Comparison of ENCODE assay signal across 13 cellular contexts in the genomic region with DNA sequence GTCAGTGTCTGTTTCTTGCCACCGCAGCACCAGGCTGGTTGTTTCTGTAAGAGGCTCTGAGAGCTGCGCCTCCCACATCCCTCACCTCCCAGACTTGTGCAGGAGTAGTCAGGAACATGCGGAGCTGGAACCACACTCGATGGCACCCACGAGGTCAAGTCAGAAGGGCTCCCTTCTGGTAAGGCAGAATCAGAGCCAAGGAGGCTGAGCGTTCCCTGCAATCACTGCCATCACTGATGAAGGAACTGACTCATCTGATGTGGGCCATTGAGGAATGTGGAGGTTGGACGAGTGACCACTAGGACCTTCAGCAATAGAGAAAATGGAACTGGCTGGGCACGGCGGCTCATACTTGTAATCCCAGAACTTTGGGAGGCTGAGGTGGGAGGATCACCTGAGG. TPM values are rescaled to one million over a fixed set of nuclear protein-coding genes. Genes with fewer than 3 reads are reported as not detected.
DNase-seq lines count a peak whose midpoint lies in the region; ATAC-seq, FAIRE-seq and TF ChIP-seq lines count a peak whose summit lies in the region.
"Had no signal": no experiment of that assay in that cellular context is flagged by ENCODE, and none has a peak within 500 bp of the region (broad histone marks: within the 10 kb centered on the region; RNA-seq: fewer than 3 reads in every experiment).

No MANE protein-coding gene starts in this region.

- no peak for FAIRE-seq in kidney (lab: Jason Lieb, UNC)

- H3K4me3 ChIP-seq in fibroblast of pulmonary artery (replicated peaks; ENCODE audit: low read depth, low read length): no peak overlapping the region
- no peak overlapping the region for H3K4me3 ChIP-seq in skin epidermis
- H3K4me3 ChIP-seq in kidney (ENCODE audit: low read length in 2 of 2): no peak overlapping the region
- H3K4me3 ChIP-seq: prostate gland had no signal

- DNase-seq in GM04504 (ENCODE audit: low read depth) (peak; percentile 62), fibroblast of pulmonary artery (ENCODE audit: low read depth) (peak; percentile 85), T-helper 1 cell (no peak), kidney (no peak)
- DNase-seq in activated naive CD8-positive, alpha-beta T cell treated with anti-CD3 and anti-CD28 coated beads, Interleukin-2, amount 10 ng/mL, durations not matched to agents 7 days and 5 days: peak; percentile 22
- DNase-seq: activated naive CD4-positive, alpha-beta T cell treated with anti-CD3 and anti-CD28 coated beads for 36 hours; CD8-positive, alpha-beta T cell; left ventricle myocardium superior had no signal

- H3K36me3 ChIP-seq in kidney (ENCODE audit: control insufficient read depth in 1 of 2, insufficient read depth in 2 of 2, low read length in 2 of 2): no peaks in the 10 kb centered on the region
- H3K36me3 ChIP-seq: prostate gland had no signal

- H3K27ac ChIP-seq in skin epidermis: peak overlapping the region in 13 of 21 experiments; percentile 34 to 90 (median 76)
- H3K27ac ChIP-seq in kidney (ENCODE audit: low read depth in 2 of 2, low read length in 2 of 2): peak overlapping the region in 1 of 2 donors; percentile 16
- H3K27ac ChIP-seq: epithelial cell of prostate had no signal

- no peaks in the 10 kb centered on the region for H3K9me3 ChIP-seq in kidney (ENCODE audit: control insufficient read depth in 1 of 2, low read length in 2 of 2)
- H3K9me3 ChIP-seq: prostate gland had no signal

- peaks cover 38% of the 10 kb centered on the region for H3K4me1 Mint-ChIP-seq in activated naive CD8-positive, alpha-beta T cell treated with anti-CD3 and anti-CD28 coated beads, Interleukin-2, amount 10 ng/mL, durations not matched to agents 7 days and 5 days

- no peak for TF ChIP-seq CTCF in fibroblast of pulmonary artery (IDR thresholded peaks at IDR 0.05; ENCODE audit: low read length, missing control alignments)
- no peak for TF ChIP-seq CTCF in kidney (IDR thresholded peaks at IDR 0.05; ENCODE audit: borderline replicate concordance, extremely low read depth, insufficient read depth)

- no peak overlapping the region for H3K9ac ChIP-seq in kidney (ENCODE audit: low read length in 2 of 2)

- intact Hi-C loops in kidney (cut with DNase I): no loop called here

- H3K27me3 Mint-ChIP-seq in activated naive CD8-positive, alpha-beta T cell treated with anti-CD3 and anti-CD28 coated beads, Interleukin-2, amount 10 ng/mL, durations not matched to agents 7 days and 5 days: no peaks in the 10 kb centered on the region

- peaks cover 9% of the 10 kb centered on the region for H3K36me3 Mint-ChIP-seq in activated naive CD8-positive, alpha-beta T cell treated with anti-CD3 and anti-CD28 coated beads, Interleukin-2, amount 10 ng/mL, durations not matched to agents 7 days and 5 days
- H3K36me3 Mint-ChIP-seq: CD8-positive, alpha-beta T cell had no signal

- no peak overlapping the region for H3K27ac Mint-ChIP-seq in activated naive CD8-positive, alpha-beta T cell treated with anti-CD3 and anti-CD28 coated beads, Interleukin-2, amount 10 ng/mL, durations not matched to agents 7 days and 5 days
- H3K27ac Mint-ChIP-seq: activated naive CD4-positive, alpha-beta T cell treated with anti-CD3 and anti-CD28 coated beads for 36 hours; CD8-positive, alpha-beta T cell had no signal

- POLR2A ChIA-PET in activated naive CD8-positive, alpha-beta T cell treated with anti-CD3 and anti-CD28 coated beads, Interleukin-2, amount 10 ng/mL, durations not matched to agents 7 days and 5 days (lab: Charles Lee): no interaction called here

- no peak overlapping the region for H3K4me3 Mint-ChIP-seq in activated naive CD8-positive, alpha-beta T cell treated with anti-CD3 and anti-CD28 coated beads, Interleukin-2, amount 10 ng/mL, durations not matched to agents 7 days and 5 days
- H3K4me3 Mint-ChIP-seq: activated naive CD4-positive, alpha-beta T cell treated with anti-CD3 and anti-CD28 coated beads for 36 hours; CD8-positive, alpha-beta T cell had no signal

- H3K9me3 Mint-ChIP-seq in activated naive CD8-positive, alpha-beta T cell treated with anti-CD3 and anti-CD28 coated beads, Interleukin-2, amount 10 ng/mL, durations not matched to agents 7 days and 5 days: peaks cover 2% of the 10 kb centered on the region
- H3K9me3 Mint-ChIP-seq: activated naive CD4-positive, alpha-beta T cell treated with anti-CD3 and anti-CD28 coated beads for 36 hours; CD8-positive, alpha-beta T cell had no signal

- ATAC-seq in activated naive CD8-positive, alpha-beta T cell treated with anti-CD3 and anti-CD28 coated beads, Interleukin-2, amount 10 ng/mL, durations not matched to agents 7 days and 5 days (ENCODE audit: low read depth): no peak
- ATAC-seq in GM21447 (IDR thresholded peaks at IDR 0.05; ENCODE audit: unreplicated experiment) (no peak), GM19455 (IDR thresholded peaks at IDR 0.05; ENCODE audit: unreplicated experiment) (no peak)
- ATAC-seq: CD8-positive, alpha-beta T cell; left ventricle myocardium superior had no signal

- H3K4me1 ChIP-seq in kidney (ENCODE audit: control insufficient read depth in 1 of 2, insufficient read depth in 1 of 2, low read depth in 1 of 2, low read length in 2 of 2): no peaks in the 10 kb centered on the region
- H3K4me1 ChIP-seq: prostate gland had no signal

RNA-seq across cellular contexts. Expression of a gene that starts 35.7 kb away (rescaled TPM):
- total RNA-seq in activated naive CD8-positive, alpha-beta T cell treated with anti-CD3 and anti-CD28 coated beads, Interleukin-2, amount 10 ng/mL, durations not matched to agents 7 days and 5 days: 10 to 100 TPM; 36.6 to 41.0 TPM
- total RNA-seq in kidney: 2.8 TPM
- 1.1 TPM for polyA plus RNA-seq in kidney (ENCODE audit: insufficient read depth, low read depth, low replicate concordance)

Comparison
In these comparisons a context has a peak if more than half of its experiments do, and no peak if none do; other contexts are left out.
1. DNase-seq: peak in GM04504 (single experiment), activated naive CD8-positive, alpha-beta T cell treated with anti-CD3 and anti-CD28 coated beads, Interleukin-2, amount 10 ng/mL, durations not matched to agents 7 days and 5 days (single experiment) and fibroblast of pulmonary artery (single experiment); none in T-helper 1 cell (0 of 5) and kidney (single experiment).